In genomic region chr18:6917082-6917481, GRCh38 we compare ENCODE assay signal across 32 cellular contexts.
DNase-seq lines count a peak whose midpoint lies in the region; ATAC-seq, FAIRE-seq and TF ChIP-seq lines count a peak whose summit lies in the region.
"Had no signal": no experiment of that assay in that cellular context is flagged by ENCODE, and none has a peak within 500 bp of the region (broad histone marks: within the 10 kb centered on the region; RNA-seq: fewer than 3 reads in every experiment).

No MANE protein-coding gene starts in this region.

- H3K27ac Mint-ChIP-seq in activated naive CD4-positive, alpha-beta T cell treated with anti-CD3 and anti-CD28 coated beads, Interleukin-2, amount 50 U/mL, for 72 hours, result no peak overlapping the region
- H3K27ac Mint-ChIP-seq: activated T-helper 17 cell treated with anti-CD3 and anti-CD28 coated beads, Interleukin-2, amount 50 U/mL, for 72 hours; brain; natural killer cell had no signal

- peaks cover 5 to 9% of the 10 kb centered on the region in 2 donors for H3K9me3 Mint-ChIP-seq in activated naive CD4-positive, alpha-beta T cell treated with anti-CD3 and anti-CD28 coated beads, Interleukin-2, amount 50 U/mL, for 72 hours

- H3K36me3 Mint-ChIP-seq in activated naive CD4-positive, alpha-beta T cell treated with anti-CD3 and anti-CD28 coated beads, Interleukin-2, amount 50 U/mL, for 72 hours, result peaks cover 0 to 4% of the 10 kb centered on the region in 2 donors
- H3K36me3 Mint-ChIP-seq: natural killer cell had no signal

- TF ChIP-seq CTCF in bronchial epithelial cell (IDR thresholded peaks at IDR 0.05; ENCODE audit: insufficient read depth, low read length, severe bottlenecking) (no peak), kidney epithelial cell (IDR thresholded peaks at IDR 0.05; ENCODE audit: insufficient read depth, low read length, poor library complexity, severe bottlenecking) (no peak)

- H3K27me3 ChIP-seq in bronchial epithelial cell (ENCODE audit: control insufficient read depth, insufficient read depth, low read length) (no peaks in the 10 kb centered on the region), kidney epithelial cell (ENCODE audit: control insufficient read depth, insufficient read depth, low read length) (no peaks in the 10 kb centered on the region)
- H3K27me3 ChIP-seq: tibial nerve had no signal

- DNase-seq in HK-2 (ENCODE audit: unreplicated experiment) (peak; percentile 34), bronchial epithelial cell (ENCODE audit: low read depth) (peak; percentile 51), kidney epithelial cell (ENCODE audit: low read depth) (peak; percentile 79), AG20443 (ENCODE audit: low spot score) (no peak), HCEC 1CT (no peak)
- DNase-seq in activated naive CD4-positive, alpha-beta T cell treated with anti-CD3 and anti-CD28 coated beads, Interleukin-2, amount 50 U/mL, for 72 hours (ENCODE audit: low spot score in 2 of 2), result no peak
- DNase-seq: activated CD4-positive, alpha-beta T cell treated with anti-CD3 and anti-CD28 coated beads for 4 hours; activated naive CD4-positive, alpha-beta T cell treated with anti-CD3 and anti-CD28 coated beads, Interleukin-2, amount 50 U/mL, for 16 hours; amniotic stem cell; COR-L47; DMS53; GF-D8; glutamatergic neuron; lower lobe of right lung; mucosa of descending colon; natural killer cell; NCI-H1092 treated with DMSO at 0.1 percent for 48 hours; NCI-H1694 treated with DMSO at 0.1 percent for 48 hours; NCI-H446 treated with DMSO at 0.1 percent for 48 hours; occipital lobe; RPMI8226; stimulated activated CD4-positive, alpha-beta T cell treated with anti-CD3 and anti-CD28 coated beads, Interleukin-4, amount 100 ng/mL, for 1 hour; T-helper 9 cell had no signal

- H3K4me3 ChIP-seq in bronchial epithelial cell (ENCODE audit: low read depth, low read length), result no peak overlapping the region
- H3K4me3 ChIP-seq in kidney epithelial cell (ENCODE audit: low read depth, low read length), result no peak overlapping the region
- H3K4me3 ChIP-seq: lower lobe of right lung, mucosa of descending colon, prostate gland, SJSA1, tibial nerve had no signal

- H3K36me3 ChIP-seq in bronchial epithelial cell (ENCODE audit: control insufficient read depth, insufficient read depth, low read length), result no peaks in the 10 kb centered on the region
- H3K36me3 ChIP-seq in kidney epithelial cell (ENCODE audit: control insufficient read depth, insufficient read depth, low read length), result no peaks in the 10 kb centered on the region
- H3K36me3 ChIP-seq: lower lobe of right lung, prostate gland, SJSA1, tibial nerve had no signal

- ATAC-seq in activated naive CD4-positive, alpha-beta T cell treated with anti-CD3 and anti-CD28 coated beads, Interleukin-2, amount 50 U/mL, for 72 hours, result no peak
- no peak for ATAC-seq in GM19467 (IDR thresholded peaks at IDR 0.05; ENCODE audit: unreplicated experiment)
- ATAC-seq: activated T-helper 17 cell treated with anti-CD3 and anti-CD28 coated beads, Interleukin-2, amount 50 U/mL, for 72 hours; lower lobe of right lung; mucosa of descending colon; natural killer cell; sciatic nerve had no signal

- no peak for FAIRE-seq in bronchial epithelial cell (lab: Jason Lieb, UNC)
- FAIRE-seq: endothelial cell of umbilical vein, keratinocyte had no signal

Comparison
In these comparisons a context has a peak if more than half of its experiments do, and no peak if none do; other contexts are left out.
1. DNase-seq: peak in HK-2 (single experiment), bronchial epithelial cell (single experiment) and kidney epithelial cell (single experiment); none in activated naive CD4-positive, alpha-beta T cell treated with anti-CD3 and anti-CD28 coated beads, Interleukin-2, amount 50 U/mL, for 72 hours (0 of 2), AG20443 (single experiment) and HCEC 1CT (single experiment).